In genomic region chr18:3015203-3015590, GRCh38 we compare ENCODE assay signal across 8 cellular contexts. TPM values are rescaled to one million over a fixed set of nuclear protein-coding genes. Genes with fewer than 3 reads are reported as not detected.
DNase-seq lines count a peak whose midpoint lies in the region; ATAC-seq and TF ChIP-seq lines count a peak whose summit lies in the region.

No MANE protein-coding gene starts in this region.

- ATAC-seq in naive B cell (ENCODE audit: low read depth in 2 of 2) = no peak
- no peak for ATAC-seq in HG02885 (IDR thresholded peaks at IDR 0.05; ENCODE audit: poor library complexity, unreplicated experiment)
- ATAC-seq in CD8-positive, alpha-beta T cell = no peak

- POLR2A ChIA-PET in CD8-positive, alpha-beta T cell (lab: Charles Lee) = interaction anchor here (0.8 to 1.3 kb wide), 4 partner anchors 13 to 232 kb away, joined by 3 to 4 read pairs (median 3); partner anchors contain the start of gene MYL12A

- no peaks in the 10 kb centered on the region for H3K9me3 ChIP-seq in effector memory CD4-positive, alpha-beta T cell (ENCODE audit: control insufficient read depth, low read length)
- H3K9me3 ChIP-seq in CD8-positive, alpha-beta T cell (ENCODE audit: low read length) = no peaks in the 10 kb centered on the region

- H3K4me3 ChIP-seq in effector memory CD4-positive, alpha-beta T cell (ENCODE audit: insufficient read depth, low read depth, low read length, poor library complexity, severe bottlenecking) = no peak overlapping the region
- no peak overlapping the region for H3K4me3 ChIP-seq in CD8-positive, alpha-beta T cell (ENCODE audit: low read depth, low read length)

- intact Hi-C loops in CD8-positive, alpha-beta T cell (cut with DNase I, micrococcal nuclease) = no loop called here

- no peak for TF ChIP-seq CTCF in AG09319 (IDR thresholded peaks at IDR 0.05; ENCODE audit: low read depth, low read length)
- no peak for TF ChIP-seq CTCF in CD8-positive, alpha-beta T cell (IDR thresholded peaks at IDR 0.05)

- peak overlapping the region; percentile 79 for H3K27ac ChIP-seq in caudate nucleus (ENCODE audit: low read depth, low read length)
- no peak overlapping the region for H3K27ac ChIP-seq in effector memory CD4-positive, alpha-beta T cell (ENCODE audit: insufficient read depth, low read length, poor library complexity, severe bottlenecking)
- H3K27ac ChIP-seq in CD8-positive, alpha-beta T cell (ENCODE audit: low read depth, low read length) = no peak overlapping the region

- H3K36me3 Mint-ChIP-seq in naive B cell = no peaks in the 10 kb centered on the region
- H3K36me3 Mint-ChIP-seq in CD8-positive, alpha-beta T cell = peaks cover 17% of the 10 kb centered on the region

- H3K4me3 Mint-ChIP-seq in naive B cell = peak overlapping the region in 6 of 8 donors; percentile 56 to 92 (median 86)
- H3K4me3 Mint-ChIP-seq in CD8-positive, alpha-beta T cell = no peak overlapping the region

- H3K27ac Mint-ChIP-seq in naive B cell = peak overlapping the region in 5 of 6 donors; percentile 86 to 95 (median 93)
- no peak overlapping the region for H3K27ac Mint-ChIP-seq in CD8-positive, alpha-beta T cell

- DNase-seq in AG09319 (ENCODE audit: extremely low read depth, low read depth) (peak; percentile 56), LoVo (ENCODE audit: low spot score) (peak; percentile 44), caudate nucleus (lab: John Stamatoyannopoulos, UW) (no peak), naive B cell (no peak), NCI-H2107 (lab: John Stamatoyannopoulos, UW) (no peak)
- no peak for DNase-seq in effector memory CD4-positive, alpha-beta T cell
- DNase-seq in CD8-positive, alpha-beta T cell = no peak

- H3K9me3 Mint-ChIP-seq in naive B cell = no peaks in the 10 kb centered on the region
- H3K9me3 Mint-ChIP-seq in CD8-positive, alpha-beta T cell = no peaks in the 10 kb centered on the region

- H3K36me3 ChIP-seq in effector memory CD4-positive, alpha-beta T cell (ENCODE audit: control insufficient read depth, insufficient read depth, low read length) = no peaks in the 10 kb centered on the region
- peaks cover 2% of the 10 kb centered on the region for H3K36me3 ChIP-seq in CD8-positive, alpha-beta T cell (ENCODE audit: insufficient read depth, low read length)

- peaks cover 37% of the 10 kb centered on the region for H3K4me1 ChIP-seq in effector memory CD4-positive, alpha-beta T cell (ENCODE audit: control insufficient read depth, insufficient read depth, low read length, poor library complexity, severe bottlenecking)
- H3K4me1 ChIP-seq in CD8-positive, alpha-beta T cell (ENCODE audit: insufficient read depth, low read length) = peaks cover 50% of the 10 kb centered on the region

- H3K4me1 Mint-ChIP-seq in naive B cell = peaks cover 42 to 68% (median 57%) of the 10 kb centered on the region in 3 donors
- H3K4me1 Mint-ChIP-seq in CD8-positive, alpha-beta T cell (ENCODE audit: low read depth) = peaks cover 55% of the 10 kb centered on the region

- H3K27me3 ChIP-seq in effector memory CD4-positive, alpha-beta T cell (replicated peaks; ENCODE audit: control insufficient read depth, insufficient read depth, low read length, poor library complexity, severe bottlenecking) = no peaks in the 10 kb centered on the region
- no peaks in the 10 kb centered on the region for H3K27me3 ChIP-seq in CD8-positive, alpha-beta T cell (ENCODE audit: insufficient read depth, low read length)

- CTCF ChIA-PET in CD8-positive, alpha-beta T cell (lab: Charles Lee) = interaction anchor here (0.9 to 2.6 kb wide), 8 partner anchors 20 to 231 kb away, joined by 3 to 17 read pairs (median 4); no protein-coding TSS in a partner anchor

- no peaks in the 10 kb centered on the region for H3K27me3 Mint-ChIP-seq in naive B cell
- no peaks in the 10 kb centered on the region for H3K27me3 Mint-ChIP-seq in CD8-positive, alpha-beta T cell (ENCODE audit: low read depth)

RNA-seq across cellular contexts. Expression of gene LPIN2, which starts 2.3 kb away (rescaled TPM):
- polyA plus RNA-seq in naive B cell (ENCODE audit: low read depth in 6 of 6) = 10 to 100 TPM in 2 of 6 donors, 1 to 10 TPM in 4; 1.6 to 15.4 (median 8.1) TPM
- 10 to 100 TPM; 50.3 to 50.9 TPM for total RNA-seq in CD8-positive, alpha-beta T cell

Comparison
In these comparisons a context has a peak if more than half of its experiments do, and no peak if none do; other contexts are left out.
1. DNase-seq: peak in AG09319 (single experiment) and LoVo (single experiment); none in caudate nucleus (0 of 61), naive B cell (single experiment), effector memory CD4-positive, alpha-beta T cell (0 of 3), NCI-H2107 (single experiment) and CD8-positive, alpha-beta T cell (0 of 7).